In genomic region chr7:35551682-35552081, GRCh38 we compare ENCODE assay signal across 19 cellular contexts.
A peak's percentile ranks its signal among the peaks of the same experiment; 100 is the strongest.
DNase-seq lines count a peak whose midpoint lies in the region; ATAC-seq and TF ChIP-seq lines count a peak whose summit lies in the region.
"Had no signal": no experiment of that assay in that cellular context is flagged by ENCODE, and none has a peak within 500 bp of the region (broad histone marks: within the 10 kb centered on the region; RNA-seq: fewer than 3 reads in every experiment).

No MANE protein-coding gene starts in this region.

- no peak overlapping the region for H3K14ac ChIP-seq in H9 (ENCODE audit: insufficient read depth, low read length)

- no peak overlapping the region for H2BK12ac ChIP-seq in H9 (ENCODE audit: insufficient read length, low read depth, low read length)

- H3K4me2 ChIP-seq in DND-41 (ENCODE audit: insufficient read depth, low read length) (no peak overlapping the region), H9 (ENCODE audit: insufficient read depth, insufficient read length, low read length) (no peak overlapping the region), neural progenitor cell (no peak overlapping the region)
- H3K4me2 ChIP-seq: BLaER1, KMS-11 had no signal

- H3K79me2 ChIP-seq in DND-41 (ENCODE audit: insufficient read depth, low read length) = no peaks in the 10 kb centered on the region
- H3K79me2 ChIP-seq in H9 (ENCODE audit: insufficient read depth, low read length) = no peaks in the 10 kb centered on the region
- H3K79me2 ChIP-seq in neural progenitor cell (ENCODE audit: low read depth) = no peaks in the 10 kb centered on the region

- no peaks in the 10 kb centered on the region for H4K20me1 ChIP-seq in DND-41 (ENCODE audit: insufficient read depth, low read length)
- H4K20me1 ChIP-seq in H9 (ENCODE audit: control insufficient read depth, insufficient read depth, insufficient read length) = no peaks in the 10 kb centered on the region
- no peaks in the 10 kb centered on the region for H4K20me1 ChIP-seq in neural progenitor cell (ENCODE audit: low read depth)
- H4K20me1 ChIP-seq: BLaER1 had no signal

- H3K36me3 ChIP-seq in DND-41 (ENCODE audit: insufficient read depth, low read length) (no peaks in the 10 kb centered on the region), neural progenitor cell (no peaks in the 10 kb centered on the region)
- H3K36me3 ChIP-seq: BLaER1, SJSA1 had no signal

- H3K9me3 ChIP-seq in DND-41 (ENCODE audit: insufficient read depth, low read length, severe bottlenecking) = no peaks in the 10 kb centered on the region
- no peaks in the 10 kb centered on the region for H3K9me3 ChIP-seq in H9 (ENCODE audit: control insufficient read depth, low read depth, low read length)
- H3K9me3 ChIP-seq in neural progenitor cell (ENCODE audit: low read depth) = no peaks in the 10 kb centered on the region
- H3K9me3 ChIP-seq: BLaER1, SJSA1 had no signal

- H2BK5ac ChIP-seq in H9 (ENCODE audit: insufficient read length, low read length) = no peak overlapping the region

- H2BK20ac ChIP-seq in H9 (ENCODE audit: low read depth, low read length, poor library complexity, severe bottlenecking) = no peak overlapping the region

- no peak overlapping the region for H3K23ac ChIP-seq in H9 (ENCODE audit: insufficient read length, low read depth, low read length)

- H3K4me3 ChIP-seq in DND-41 (ENCODE audit: low read depth in 1 of 2, low read length in 2 of 2) = no peak overlapping the region
- H3K4me3 ChIP-seq in coronary artery = no peak overlapping the region
- no peak overlapping the region for H3K4me3 ChIP-seq in neural progenitor cell
- H3K4me3 ChIP-seq: BLaER1, GM23248, SJSA1 had no signal

- H3K27ac Mint-ChIP-seq in H9 = no peak overlapping the region
- no peak overlapping the region for H3K27ac Mint-ChIP-seq in neural progenitor cell
- H3K27ac Mint-ChIP-seq: CD4-positive, alpha-beta T cell had no signal

- WGBS in H9 (ENCODE audit: extremely low coverage, insufficient read length, low lambda C conversion rate) = no CpG with 5 or more reads among the region's 3 CpGs

- H3K4ac ChIP-seq in H9 (ENCODE audit: low read depth, low read length) = no peak overlapping the region

- H4K8ac ChIP-seq in H9 (replicated peaks; ENCODE audit: insufficient read length, low read depth, low read length) = no peak overlapping the region

- no peak overlapping the region for H4K5ac ChIP-seq in H9 (ENCODE audit: insufficient read length, low read depth, low read length)

- H2AK5ac ChIP-seq in H9 (ENCODE audit: insufficient read length, low read length) = no peak overlapping the region

- no peak overlapping the region for H3K27ac ChIP-seq in DND-41 (ENCODE audit: low read length)
- H3K27ac ChIP-seq in H9 (ENCODE audit: insufficient read length, low read depth, low read length) = no peak overlapping the region
- H3K27ac ChIP-seq in coronary artery = no peak overlapping the region
- no peak overlapping the region for H3K27ac ChIP-seq in neural progenitor cell
- H3K27ac ChIP-seq: BLaER1, GM23248, KMS-11, SJSA1 had no signal

- no peaks in the 10 kb centered on the region for H3K9me3 Mint-ChIP-seq in H9
- H3K9me3 Mint-ChIP-seq in neural progenitor cell = no peaks in the 10 kb centered on the region
- H3K9me3 Mint-ChIP-seq: CD4-positive, alpha-beta T cell had no signal

- H3K4me1 Mint-ChIP-seq in H9 (no peaks in the 10 kb centered on the region), neural progenitor cell (peaks cover 2% of the 10 kb centered on the region)

- H3K27me3 Mint-ChIP-seq in H9 (ENCODE audit: low read depth) (peaks cover 6% of the 10 kb centered on the region), neural progenitor cell (ENCODE audit: insufficient read depth, low read depth) (peaks cover 6% of the 10 kb centered on the region)

- H3T11ph ChIP-seq in H9 (ENCODE audit: low read length) = no peak overlapping the region

- H3K23me2 ChIP-seq in H9 (ENCODE audit: insufficient read length, low read depth, low read length, poor library complexity, severe bottlenecking) = no peaks in the 10 kb centered on the region

- H3K56ac ChIP-seq in H9 (ENCODE audit: insufficient read length, low read depth, low read length) = no peak overlapping the region

- H3K9ac ChIP-seq in DND-41 (ENCODE audit: low read depth, low read length) (no peak overlapping the region), H9 (ENCODE audit: extremely low read depth, insufficient read length, low read length) (no peak overlapping the region), neural progenitor cell (no peak overlapping the region)
- H3K9ac ChIP-seq: BLaER1, GM23248, KMS-11 had no signal

- H3K4me3 Mint-ChIP-seq in H9 (no peak overlapping the region), neural progenitor cell (no peak overlapping the region)
- H3K4me3 Mint-ChIP-seq: CD4-positive, alpha-beta T cell had no signal

- ATAC-seq in DND-41 (ENCODE audit: insufficient read depth, low read depth) (no peak), GM21526 (IDR thresholded peaks at IDR 0.05; ENCODE audit: low FRiP score, unreplicated experiment) (no peak)
- ATAC-seq: Right ventricle myocardium inferior had no signal

- peaks cover 18% of the 10 kb centered on the region for H3K27me3 ChIP-seq in DND-41 (ENCODE audit: insufficient read depth, low read length, poor library complexity)
- no peaks in the 10 kb centered on the region for H3K27me3 ChIP-seq in H9 (ENCODE audit: insufficient read depth, low read length)
- H3K27me3 ChIP-seq in neural progenitor cell = no peaks in the 10 kb centered on the region
- H3K27me3 ChIP-seq: BLaER1, SJSA1 had no signal

- TF ChIP-seq CTCF in DND-41 (IDR thresholded peaks at IDR 0.05; ENCODE audit: borderline replicate concordance, extremely low read depth, low read length, poor library complexity, severe bottlenecking) (peak; percentile 21), H9 (conservative IDR thresholded peaks at IDR 0.05) (no peak; the same call in 2 of the 3 replicates), coronary artery (IDR thresholded peaks at IDR 0.05) (no peak), neural progenitor cell (IDR thresholded peaks at IDR 0.05) (peak; percentile 23)

- no peak overlapping the region for H4K91ac ChIP-seq in H9 (ENCODE audit: insufficient read length, low read depth, low read length)

- no peak overlapping the region for H2BK120ac ChIP-seq in H9 (ENCODE audit: low read depth, low read length, poor library complexity, severe bottlenecking)

- H3K79me1 ChIP-seq in H9 (ENCODE audit: insufficient read depth, low read depth, low read length, poor library complexity, severe bottlenecking) = no peaks in the 10 kb centered on the region

- no peak for TF ChIP-seq POLR2A in erythroblast (IDR thresholded peaks at IDR 0.05; ENCODE audit: low read length)

- H3F3A ChIP-seq in neural progenitor cell (ENCODE audit: low read depth) = no peaks in the 10 kb centered on the region

- H3K18ac ChIP-seq in H9 (ENCODE audit: insufficient read length, low read depth, low read length) = no peak overlapping the region

- H2BK15ac ChIP-seq in H9 (ENCODE audit: low read depth, low read length) = no peak overlapping the region

- H3K36me3 Mint-ChIP-seq in H9 (ENCODE audit: insufficient read depth in 1 of 3, low read depth in 3 of 3) (no peaks in the 10 kb centered on the region), neural progenitor cell (no peaks in the 10 kb centered on the region)

- DNase-seq in DND-41 (no peak), H9 (peak; percentile 41), coronary artery (ENCODE audit: low spot score) (peak; percentile 36), neural progenitor cell (ENCODE audit: low spot score) (no peak), erythroblast (lab: John Stamatoyannopoulos, UW) (no peak), AG08395 (ENCODE audit: low spot score) (no peak)
- DNase-seq: CD4-positive, alpha-beta T cell; COR-L47; GM23248; IMR-90; NCI-H1105 treated with DMSO at 0.1 percent for 48 hours; NCI-H2081; NCI-H2171 treated with DMSO at 0.1 percent for 48 hours; NCI-H526 had no signal

- H3K4me1 ChIP-seq in DND-41 (ENCODE audit: insufficient read depth, low read length) (no peaks in the 10 kb centered on the region), H9 (ENCODE audit: insufficient read depth, low read length) (no peaks in the 10 kb centered on the region), neural progenitor cell (no peaks in the 10 kb centered on the region)
- H3K4me1 ChIP-seq: BLaER1, SJSA1 had no signal

- no peak overlapping the region for H2AFZ ChIP-seq in DND-41 (ENCODE audit: low read depth, low read length)
- H2AFZ ChIP-seq in H9 (ENCODE audit: low read length) = no peak overlapping the region
- no peak overlapping the region for H2AFZ ChIP-seq in neural progenitor cell (replicated peaks)
- H2AFZ ChIP-seq: GM23248 had no signal

Comparison
In these comparisons a context has a peak if more than half of its experiments do, and no peak if none do; other contexts are left out.
1. DNase-seq: peak in H9 (single experiment) and coronary artery (single experiment); none in DND-41 (single experiment), neural progenitor cell (single experiment), erythroblast (0 of 2) and AG08395 (single experiment).
2. CTCF ChIP-seq: peak in DND-41 (single experiment) and neural progenitor cell (single experiment); none in H9 (single experiment) and coronary artery (single experiment).